In the genomic region with DNA sequence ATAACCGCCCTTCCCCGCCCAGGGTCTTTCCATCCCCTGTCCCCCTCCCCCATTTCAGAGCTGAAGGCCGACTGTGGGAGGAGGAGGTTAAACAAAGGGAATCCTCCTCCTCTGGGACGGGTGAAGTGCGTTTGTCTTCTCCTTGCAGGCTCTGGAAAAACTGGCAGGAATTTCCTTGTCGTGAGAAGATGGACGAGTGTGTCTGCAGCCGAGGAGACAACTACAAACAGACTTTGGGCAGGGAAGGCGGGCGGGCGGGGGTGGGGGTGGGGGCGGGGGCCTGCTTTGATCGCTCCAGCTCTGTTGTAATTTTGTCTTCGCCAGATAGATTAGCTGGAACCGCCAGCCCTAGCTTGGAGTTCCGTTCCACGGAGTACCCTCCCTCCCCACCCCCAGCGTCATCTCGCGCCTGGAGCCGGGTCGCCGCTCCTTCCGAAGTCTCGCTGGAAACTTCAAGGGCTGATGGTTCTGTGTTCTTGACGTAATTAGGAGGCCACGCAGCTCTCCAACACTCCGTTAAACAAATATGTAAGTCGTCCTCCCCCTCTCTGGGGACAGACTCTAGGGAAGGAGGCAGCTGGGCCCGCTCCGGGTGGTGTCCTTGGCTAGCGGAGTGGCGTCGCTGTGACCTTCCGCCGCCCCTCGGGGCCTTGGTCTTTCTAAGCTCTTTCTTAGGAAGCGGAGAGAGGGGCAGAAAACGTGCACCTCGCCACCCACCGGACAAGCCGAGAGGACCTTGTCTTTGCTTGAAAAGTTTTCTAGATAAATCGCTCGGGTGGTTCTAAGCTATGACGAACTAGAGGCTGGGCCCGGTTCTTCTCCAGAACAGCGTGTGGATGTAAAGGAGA, we compare ENCODE assay signal across 12 cellular contexts. TPM values are rescaled to one million over a fixed set of nuclear protein-coding genes. Genes with fewer than 3 reads are reported as not detected.
DNase-seq lines count a peak whose midpoint lies in the region; ATAC-seq and TF ChIP-seq lines count a peak whose summit lies in the region.
"Had no signal": no experiment of that assay in that cellular context is flagged by ENCODE, and none has a peak within 500 bp of the region (broad histone marks: within the 10 kb centered on the region; RNA-seq: fewer than 3 reads in every experiment).

No MANE protein-coding gene starts in this region.

- H3K9me3 ChIP-seq in ectodermal cell (ENCODE audit: control insufficient read depth, low read length): no peaks in the 10 kb centered on the region

- H3K4me3 ChIP-seq in ectodermal cell (ENCODE audit: insufficient read depth, low read depth, low read length): peak overlapping the region; percentile 18

- H3K27ac ChIP-seq in ectodermal cell (ENCODE audit: insufficient read depth, low read depth, low read length, poor library complexity, severe bottlenecking): no peak overlapping the region

- no peak overlapping the region for H3K27ac Mint-ChIP-seq in CD14-positive monocyte
- no peak overlapping the region for H3K27ac Mint-ChIP-seq in nephron

- DNase-seq in CD14-positive monocyte (ENCODE audit: low spot score): no peak
- DNase-seq in GM10266 (ENCODE audit: extremely low spot score): peak; percentile 24
- no peak for DNase-seq in NCI-H446 treated with DMSO at 0.1 percent for 48 hours (lab: John Stamatoyannopoulos, UW)
- no peak for DNase-seq in effector CD8-positive, alpha-beta T cell (lab: John Stamatoyannopoulos, UW)
- DNase-seq in GDM1 (lab: John Stamatoyannopoulos, UW): no peak
- DNase-seq: hippocampal formation, NCI-H1105, posterior cingulate gyrus had no signal

- H3K4me1 ChIP-seq in ectodermal cell (ENCODE audit: control insufficient read depth, insufficient read depth, low read length): peaks cover 30% of the 10 kb centered on the region

- H3K27me3 ChIP-seq in ectodermal cell (ENCODE audit: control insufficient read depth, insufficient read depth, low read length, poor library complexity, severe bottlenecking): peaks cover 90% of the 10 kb centered on the region

- H3K4me3 Mint-ChIP-seq in CD14-positive monocyte: peak overlapping the region; percentile 52 to 99
- H3K4me3 Mint-ChIP-seq in nephron: peak overlapping the region; percentile 64 to 85 (median 75)

- no peaks in the 10 kb centered on the region for H3K36me3 ChIP-seq in ectodermal cell (ENCODE audit: control insufficient read depth, insufficient read depth, low read length)

- peaks cover 0 to 60% (median 34%) of the 10 kb centered on the region in 7 donors for H3K9me3 Mint-ChIP-seq in CD14-positive monocyte
- no peaks in the 10 kb centered on the region for H3K9me3 Mint-ChIP-seq in nephron
- H3K9me3 Mint-ChIP-seq: T-helper 2 cell treated with Interferon-gamma antibody and Interleukin-4, amounts not matched to agents 5 μg/mL and 100 μg/mL, for 36 hours had no signal

- WGBS in ectodermal cell, 2 experiments: 1% methylated on average over 47 of the region's 47 CpGs

- TF ChIP-seq CTCF in CD14-positive monocyte (IDR thresholded peaks at IDR 0.05) (no peak), GM10266 (IDR thresholded peaks at IDR 0.05; ENCODE audit: control insufficient read depth, insufficient read depth, low read depth, missing control alignments) (no peak), nephron (IDR thresholded peaks at IDR 0.05; ENCODE audit: unreplicated experiment in 3 of 3) (no peak)

- H3K27me3 Mint-ChIP-seq in CD14-positive monocyte (ENCODE audit: low read depth in 3 of 3): peaks cover 83 to 93% (median 90%) of the 10 kb centered on the region in 3 donors
- peaks cover 96% of the 10 kb centered on the region for H3K27me3 Mint-ChIP-seq in nephron (ENCODE audit: low read depth)

- H3K36me3 Mint-ChIP-seq in CD14-positive monocyte (peaks cover 9 to 27% of the 10 kb centered on the region in 2 donors), nephron (ENCODE audit: low read depth) (no peaks in the 10 kb centered on the region)

- peaks cover 50% of the 10 kb centered on the region for H3K4me1 Mint-ChIP-seq in CD14-positive monocyte
- H3K4me1 Mint-ChIP-seq in nephron: peaks cover 53% of the 10 kb centered on the region

- intact Hi-C loops in CD14-positive monocyte (cut with micrococcal nuclease): loop anchor here in 1 of 2 donors (10.0 kb wide), 1 partner anchor 74 kb away; no protein-coding TSS in a partner anchor

- ATAC-seq in GM19328 (IDR thresholded peaks at IDR 0.05; ENCODE audit: unreplicated experiment): no peak

RNA-seq across cellular contexts. Expression of gene SP9, which starts 6.2 kb away (rescaled TPM):
- polyA plus RNA-seq in CD14-positive monocyte: not detected
- not detected for polyA plus RNA-seq in ectodermal cell (2013, experiment 1 of 4)
- polyA plus RNA-seq in ectodermal cell (2013, experiment 2 of 4): 0.16 TPM
- 0.53 TPM for polyA plus RNA-seq in ectodermal cell (2013, experiment 3 of 4)
- polyA plus RNA-seq in ectodermal cell (2013, experiment 4 of 4): 0.20 TPM
